31 cellular contexts compared by ENCODE assay signal in genomic region chrX:56025872-56026571, GRCh38.
A peak's percentile ranks its signal among the peaks of the same experiment; 100 is the strongest.
DNase-seq lines count a peak whose midpoint lies in the region; ATAC-seq and TF ChIP-seq lines count a peak whose summit lies in the region.
"Had no signal": no experiment of that assay in that cellular context is flagged by ENCODE, and none has a peak within 500 bp of the region (broad histone marks: within the 10 kb centered on the region; RNA-seq: fewer than 3 reads in every experiment).

No MANE protein-coding gene starts in this region.

- ATAC-seq in HG02973 (IDR thresholded peaks at IDR 0.05; ENCODE audit: unreplicated experiment), result no peak
- ATAC-seq: body of pancreas; heart left ventricle; naive thymus-derived CD4-positive, alpha-beta T cell; psoas muscle; sciatic nerve; stimulated activated naive CD8-positive, alpha-beta T cell treated with anti-CD3 and anti-CD28 coated beads, Interleukin-15, amount 100 ng/mL, for 72 hours had no signal

- H2BK20ac ChIP-seq in H9 (ENCODE audit: low read depth, low read length, poor library complexity, severe bottlenecking), result no peak overlapping the region

- H2BK5ac ChIP-seq in H9 (ENCODE audit: insufficient read length, low read length), result no peak overlapping the region
- no peak overlapping the region for H2BK5ac ChIP-seq in trophoblast cell (ENCODE audit: low read depth, low read length, poor library complexity)

- H3K27me3 ChIP-seq in H9 (ENCODE audit: insufficient read depth, low read length) (no peaks in the 10 kb centered on the region), trophoblast cell (ENCODE audit: insufficient read depth, low read length) (no peaks in the 10 kb centered on the region)
- H3K27me3 ChIP-seq: adrenal gland, body of pancreas, esophagus muscularis mucosa, heart left ventricle, neutrophil had no signal

- H4K8ac ChIP-seq in H9 (replicated peaks; ENCODE audit: insufficient read length, low read depth, low read length), result no peak overlapping the region
- H4K8ac ChIP-seq in trophoblast cell (ENCODE audit: low read depth, low read length), result peak overlapping the region; percentile 28

- no peak overlapping the region for H3K56ac ChIP-seq in H9 (ENCODE audit: insufficient read length, low read depth, low read length)

- no peak overlapping the region for H3K4ac ChIP-seq in H9 (ENCODE audit: low read depth, low read length)
- H3K4ac ChIP-seq in trophoblast cell (ENCODE audit: low read depth, low read length), result no peak overlapping the region

- H3K4me3 Mint-ChIP-seq in H9 (no peak overlapping the region), osteocyte (ENCODE audit: unreplicated experiment) (no peak overlapping the region)
- H3K4me3 Mint-ChIP-seq: activated CD4-positive, alpha-beta memory T cell treated with anti-CD3 and anti-CD28 coated beads, Interleukin-2, amount 10 ng/mL, durations not matched to agents 7 days and 5 days; activated naive CD4-positive, alpha-beta T cell treated with anti-CD3 and anti-CD28 coated beads for 36 hours; CD4-positive, CD25-positive, alpha-beta regulatory T cell; naive thymus-derived CD4-positive, alpha-beta T cell; stimulated activated naive CD8-positive, alpha-beta T cell treated with anti-CD3 and anti-CD28 coated beads, Interleukin-15, amount 100 ng/mL, for 72 hours had no signal

- H3K4me2 ChIP-seq in H9 (ENCODE audit: insufficient read depth, insufficient read length, low read length) (no peak overlapping the region), trophoblast cell (ENCODE audit: low read length) (no peak overlapping the region)

- H2AK5ac ChIP-seq in H9 (ENCODE audit: insufficient read length, low read length), result no peak overlapping the region
- H2AK5ac ChIP-seq in trophoblast cell (ENCODE audit: low read length), result no peak overlapping the region

- no peaks in the 10 kb centered on the region; the same call in 1 of the 2 replicates for H3K27me3 Mint-ChIP-seq in H9 (ENCODE audit: low read depth)
- no peaks in the 10 kb centered on the region for H3K27me3 Mint-ChIP-seq in osteocyte (ENCODE audit: unreplicated experiment)
- H3K27me3 Mint-ChIP-seq: activated CD4-positive, alpha-beta memory T cell treated with anti-CD3 and anti-CD28 coated beads, Interleukin-2, amount 10 ng/mL, durations not matched to agents 7 days and 5 days; CD4-positive, CD25-positive, alpha-beta regulatory T cell; naive thymus-derived CD4-positive, alpha-beta T cell; stimulated activated naive CD8-positive, alpha-beta T cell treated with anti-CD3 and anti-CD28 coated beads, Interleukin-15, amount 100 ng/mL, for 72 hours had no signal

- H3K27ac Mint-ChIP-seq in H9, result no peak overlapping the region
- H3K27ac Mint-ChIP-seq in osteocyte (ENCODE audit: unreplicated experiment), result no peak overlapping the region
- H3K27ac Mint-ChIP-seq: activated CD4-positive, alpha-beta memory T cell treated with anti-CD3 and anti-CD28 coated beads, Interleukin-2, amount 10 ng/mL, durations not matched to agents 7 days and 5 days; activated naive CD4-positive, alpha-beta T cell treated with anti-CD3 and anti-CD28 coated beads for 36 hours; CD4-positive, CD25-positive, alpha-beta regulatory T cell; naive thymus-derived CD4-positive, alpha-beta T cell; stimulated activated naive CD8-positive, alpha-beta T cell treated with anti-CD3 and anti-CD28 coated beads, Interleukin-15, amount 100 ng/mL, for 72 hours had no signal

- H3K36me3 Mint-ChIP-seq in H9 (ENCODE audit: insufficient read depth in 1 of 3, low read depth in 3 of 3) (peaks cover 0 to 2% (median 0%) of the 10 kb centered on the region in 3 experiments; a peak in 4 of 7 replicates), osteocyte (ENCODE audit: unreplicated experiment) (no peaks in the 10 kb centered on the region)
- H3K36me3 Mint-ChIP-seq: CD4-positive, CD25-positive, alpha-beta regulatory T cell; naive thymus-derived CD4-positive, alpha-beta T cell had no signal

- H3K4me1 Mint-ChIP-seq in H9 (peaks cover 0 to 8% of the 10 kb centered on the region in 2 experiments; a peak in 3 of 4 replicates), osteocyte (ENCODE audit: unreplicated experiment) (no peaks in the 10 kb centered on the region)
- H3K4me1 Mint-ChIP-seq: activated CD4-positive, alpha-beta memory T cell treated with anti-CD3 and anti-CD28 coated beads, Interleukin-2, amount 10 ng/mL, durations not matched to agents 7 days and 5 days; CD4-positive, CD25-positive, alpha-beta regulatory T cell; naive thymus-derived CD4-positive, alpha-beta T cell; stimulated activated naive CD8-positive, alpha-beta T cell treated with anti-CD3 and anti-CD28 coated beads, Interleukin-15, amount 100 ng/mL, for 72 hours had no signal

- H3K23ac ChIP-seq in H9 (ENCODE audit: insufficient read length, low read depth, low read length) (no peak overlapping the region), trophoblast cell (ENCODE audit: low read length) (no peak overlapping the region)

- no peak overlapping the region for H2BK15ac ChIP-seq in H9 (ENCODE audit: low read depth, low read length)

- H2BK12ac ChIP-seq in H9 (ENCODE audit: insufficient read length, low read depth, low read length), result no peak overlapping the region
- no peak overlapping the region for H2BK12ac ChIP-seq in trophoblast cell (ENCODE audit: low read length)

- no peak overlapping the region for H4K5ac ChIP-seq in H9 (ENCODE audit: insufficient read length, low read depth, low read length)

- no peak overlapping the region for H3K27ac ChIP-seq in H9 (ENCODE audit: insufficient read length, low read depth, low read length)
- peak overlapping the region; percentile 14 for H3K27ac ChIP-seq in trophoblast cell (ENCODE audit: low read depth, low read length)
- H3K27ac ChIP-seq: adrenal gland, body of pancreas, esophagus muscularis mucosa, heart left ventricle, neutrophil, psoas muscle, thoracic aorta had no signal

- whole genome bisulfite sequencing in H9 (ENCODE audit: extremely low coverage, insufficient read length, low lambda C conversion rate), result no CpG with 5 or more reads among the region's 11 CpGs
- WGBS in trophoblast cell (ENCODE audit: extremely low coverage, insufficient coverage, insufficient read length), result no CpG with 5 or more reads among the region's 11 CpGs

- no peaks in the 10 kb centered on the region; the same call in 1 of the 2 replicates for H3K4me1 ChIP-seq in H9 (ENCODE audit: insufficient read depth, low read length)
- peaks cover 7 to 10% of the 10 kb centered on the region in 2 experiments for H3K4me1 ChIP-seq in trophoblast cell (ENCODE audit: control insufficient read depth in 1 of 2, insufficient read depth in 2 of 2, low read length in 2 of 2)
- H3K4me1 ChIP-seq: adrenal gland, body of pancreas, esophagus muscularis mucosa, heart left ventricle, psoas muscle had no signal

- H3K9me3 Mint-ChIP-seq in H9 (peaks cover 64 to 67% of the 10 kb centered on the region in 2 experiments), osteocyte (ENCODE audit: unreplicated experiment) (peaks cover 25% of the 10 kb centered on the region)
- H3K9me3 Mint-ChIP-seq: activated CD4-positive, alpha-beta memory T cell treated with anti-CD3 and anti-CD28 coated beads, Interleukin-2, amount 10 ng/mL, durations not matched to agents 7 days and 5 days; activated naive CD4-positive, alpha-beta T cell treated with anti-CD3 and anti-CD28 coated beads for 36 hours; CD4-positive, CD25-positive, alpha-beta regulatory T cell had no signal

- H3T11ph ChIP-seq in H9 (ENCODE audit: low read length), result no peak overlapping the region

- H2AFZ ChIP-seq in H9 (ENCODE audit: low read length), result no peak overlapping the region
- no peak overlapping the region for H2AFZ ChIP-seq in trophoblast cell (ENCODE audit: insufficient read depth, low read length, poor library complexity)

- no peak overlapping the region for H2BK120ac ChIP-seq in H9 (ENCODE audit: low read depth, low read length, poor library complexity, severe bottlenecking)
- no peak overlapping the region for H2BK120ac ChIP-seq in trophoblast cell (ENCODE audit: insufficient read depth, low read length, poor library complexity)

- H3K18ac ChIP-seq in H9 (ENCODE audit: insufficient read length, low read depth, low read length) (no peak overlapping the region), trophoblast cell (ENCODE audit: low read length) (no peak overlapping the region)

- no peak overlapping the region for H3K9ac ChIP-seq in H9 (ENCODE audit: extremely low read depth, insufficient read length, low read length)
- no peak overlapping the region for H3K9ac ChIP-seq in trophoblast cell (ENCODE audit: low read length)

- H3K9me3 ChIP-seq in H9 (ENCODE audit: control insufficient read depth, low read depth, low read length) (peaks cover 25% of the 10 kb centered on the region), trophoblast cell (ENCODE audit: insufficient read depth, low read depth, low read length) (no peaks in the 10 kb centered on the region)
- H3K9me3 ChIP-seq: adrenal gland, body of pancreas, esophagus muscularis mucosa, heart left ventricle, neutrophil, psoas muscle, thoracic aorta had no signal

- H3K23me2 ChIP-seq in H9 (ENCODE audit: insufficient read length, low read depth, low read length, poor library complexity, severe bottlenecking), result no peaks in the 10 kb centered on the region

- H3K14ac ChIP-seq in H9 (ENCODE audit: insufficient read depth, low read length) (no peak overlapping the region), trophoblast cell (ENCODE audit: low read length) (peak overlapping the region; percentile 44)

- H4K20me1 ChIP-seq in H9 (ENCODE audit: control insufficient read depth, insufficient read depth, insufficient read length), result no peaks in the 10 kb centered on the region

- peaks cover 8 to 9% of the 10 kb centered on the region in 2 experiments for H3K36me3 ChIP-seq in trophoblast cell (ENCODE audit: control insufficient read depth in 1 of 2, insufficient read depth in 2 of 2, low read length in 2 of 2)
- H3K36me3 ChIP-seq: adrenal gland, esophagus muscularis mucosa, heart left ventricle, neutrophil, thoracic aorta had no signal

- H3K4me3 ChIP-seq in trophoblast cell (ENCODE audit: low read depth, low read length), result no peak overlapping the region
- H3K4me3 ChIP-seq: adrenal gland, body of pancreas, esophagus muscularis mucosa, heart left ventricle, psoas muscle, thoracic aorta had no signal

- H4K91ac ChIP-seq in H9 (ENCODE audit: insufficient read length, low read depth, low read length), result no peak overlapping the region
- H4K91ac ChIP-seq in trophoblast cell (ENCODE audit: low read depth, low read length), result peak overlapping the region; percentile 24

- DNase-seq in NCI-H2227 (lab: John Stamatoyannopoulos, UW; ENCODE audit: unreplicated experiment), result peak; percentile 7
- no peak for DNase-seq in NCI-H2227 treated with DMSO at 0.1 percent for 48 hours (lab: John Stamatoyannopoulos, UW)
- DNase-seq in H9, result no peak
- peak; percentile 18 for DNase-seq in SK-MEL-5 (ENCODE audit: low read depth, low spot score)
- DNase-seq in trophoblast cell, result peak; percentile 17 to 39
- no peak for DNase-seq in NCI-H146 treated with DMSO at 0.1 percent for 48 hours (lab: John Stamatoyannopoulos, UW; ENCODE audit: unreplicated experiment)
- DNase-seq in osteocyte (ENCODE audit: extremely low spot score, unreplicated experiment), result no peak
- DNase-seq: activated CD4-positive, alpha-beta memory T cell treated with anti-CD3 and anti-CD28 coated beads, Interleukin-2, amount 10 ng/mL, durations not matched to agents 7 days and 5 days; activated CD8-positive, alpha-beta memory T cell treated with anti-CD3 and anti-CD28 coated beads, Interleukin-2, amount 50 U/mL, for 4 hours; activated naive CD4-positive, alpha-beta T cell treated with anti-CD3 and anti-CD28 coated beads for 36 hours; adrenal gland; body of pancreas; CD4-positive, CD25-positive, alpha-beta regulatory T cell; cerebellar nuclear complex; foreskin fibroblast; heart left ventricle; IMR-90; naive thymus-derived CD4-positive, alpha-beta T cell; NCI-H1694 treated with DMSO at 0.1 percent for 48 hours; NCI-H226; NCI-H774; OCI-M1; psoas muscle; stimulated activated CD8-positive, alpha-beta memory T cell treated with anti-CD3 and anti-CD28 coated beads, Interleukin-4, amount 100 ng/mL, for 48 hours; stimulated activated naive CD8-positive, alpha-beta T cell treated with anti-CD3 and anti-CD28 coated beads, Interleukin-15, amount 100 ng/mL, for 72 hours; T-helper 2 cell had no signal

- no peaks in the 10 kb centered on the region for H3K79me1 ChIP-seq in H9 (ENCODE audit: insufficient read depth, low read depth, low read length, poor library complexity, severe bottlenecking)
- H3K79me1 ChIP-seq in trophoblast cell (ENCODE audit: low read length), result peaks cover 14% of the 10 kb centered on the region

- in situ Hi-C loops in SK-MEL-5 (cut with HindIII; ENCODE audit: low pct_unique_long_range_greater_than_20kb, low sequenced_read_pairs), result no loop called here

- TF ChIP-seq CTCF in H9 (conservative IDR thresholded peaks at IDR 0.05), result peak; percentile 14; the same call in 1 of the 3 replicates
- TF ChIP-seq CTCF in osteocyte (IDR thresholded peaks at IDR 0.05), result no peak

- no peak overlapping the region for H4K12ac ChIP-seq in trophoblast cell (ENCODE audit: low read depth, low read length)

- H3K79me2 ChIP-seq in H9 (ENCODE audit: insufficient read depth, low read length) (no peaks in the 10 kb centered on the region), trophoblast cell (ENCODE audit: control insufficient read depth, insufficient read depth, low read length, poor library complexity) (peaks cover 5% of the 10 kb centered on the region)

Comparison
In these comparisons a context has a peak if more than half of its experiments do, and no peak if none do; other contexts are left out.
1. DNase-seq: peak in NCI-H2227 (single experiment), SK-MEL-5 (single experiment) and trophoblast cell (2 of 2); none in NCI-H2227 treated with DMSO at 0.1 percent for 48 hours (single experiment), H9 (single experiment), NCI-H146 treated with DMSO at 0.1 percent for 48 hours (single experiment) and osteocyte (single experiment).